8 cellular contexts compared by ENCODE assay signal in genomic region chr14:67240978-67241415, GRCh38. TPM values are rescaled to one million over a fixed set of nuclear protein-coding genes. Genes with fewer than 3 reads are reported as not detected.
DNase-seq lines count a peak whose midpoint lies in the region; ATAC-seq and TF ChIP-seq lines count a peak whose summit lies in the region.

No MANE protein-coding gene starts in this region.

- POLR2A ChIA-PET in OCI-LY7 (lab: Charles Lee): interaction anchor here (1.4 kb wide), 2 partner anchors 8 to 11 kb away, joined by 3 to 4 read pairs; no protein-coding TSS in a partner anchor

- peak overlapping the region; percentile 78 to 96 for H3K9ac ChIP-seq in mucosa of rectum (ENCODE audit: low read depth in 1 of 2, low read length in 2 of 2)

- CTCF ChIA-PET in OCI-LY7 (lab: Charles Lee; ENCODE audit: unreplicated experiment): no interaction called here

- peak; percentile 40 for TF ChIP-seq POLR2A in erythroblast (IDR thresholded peaks at IDR 0.05; ENCODE audit: low read length)

- DNase-seq in DMS 273 treated with DMSO at 0.1 percent for 48 hours (lab: John Stamatoyannopoulos, UW) (peak; percentile 89), HuH-7 (ENCODE audit: low spot score) (peak; percentile 94), OCI-LY7 (ENCODE audit: low spot score) (peak; percentile 97), activated T-cell treated with anti-CD3 and anti-CD28 coated beads for 48 hours (ENCODE audit: low read depth) (peak; percentile 95), erythroblast (lab: John Stamatoyannopoulos, UW) (peak; percentile 94 to 96)
- DNase-seq in stimulated activated CD8-positive, alpha-beta memory T cell treated with anti-CD3 and anti-CD28 coated beads, Interleukin-4, amount 100 ng/mL, for 4 hours (ENCODE audit: low read depth in 2 of 2, low spot score in 1 of 2): peak; percentile 78 to 84

- no peaks in the 10 kb centered on the region for H3K27me3 ChIP-seq in mucosa of rectum (ENCODE audit: control insufficient read depth in 2 of 2, insufficient read depth in 2 of 2, low read length in 2 of 2)

- peaks cover 36% of the 10 kb centered on the region for H3K79me2 ChIP-seq in OCI-LY7 (ENCODE audit: insufficient read depth, low read depth, low read length)

- H3K4me3 ChIP-seq in OCI-LY7 (ENCODE audit: low read depth, low read length, poor library complexity, severe bottlenecking) (peak overlapping the region; percentile 79), mucosa of rectum (ENCODE audit: low read length in 2 of 2) (peak overlapping the region; percentile 79 to 96)

- ATAC-seq in GM21526 (IDR thresholded peaks at IDR 0.05; ENCODE audit: low FRiP score, unreplicated experiment): peak; percentile 90

- peaks cover 13% of the 10 kb centered on the region; the same call in 1 of the 2 replicates for H3K36me3 ChIP-seq in OCI-LY7 (ENCODE audit: insufficient read depth, low read length)
- H3K36me3 ChIP-seq in mucosa of rectum (ENCODE audit: control insufficient read depth in 2 of 2, insufficient read depth in 2 of 2, low read length in 2 of 2): no peaks in the 10 kb centered on the region

- intact Hi-C loops in OCI-LY7 (cut with micrococcal nuclease; ENCODE audit: unreplicated experiment): loop anchor here (1.0 to 2.0 kb wide), 2 partner anchors 120 to 247 kb away; partner anchors contain the start of genes EIF2S1 and TMEM229B

- H2AFZ ChIP-seq in OCI-LY7 (ENCODE audit: low read length): peak overlapping the region; percentile 96

- peaks cover 7% of the 10 kb centered on the region; the same call in 1 of the 2 replicates for H4K20me1 ChIP-seq in OCI-LY7 (ENCODE audit: insufficient read depth, low read length)

- peaks cover 15% of the 10 kb centered on the region for H3K4me1 ChIP-seq in OCI-LY7 (ENCODE audit: insufficient read depth, low read length, poor library complexity, severe bottlenecking)
- peaks cover 9 to 10% of the 10 kb centered on the region in 2 donors for H3K4me1 ChIP-seq in mucosa of rectum (ENCODE audit: control insufficient read depth in 2 of 2, insufficient read depth in 2 of 2, low read length in 2 of 2)

- H3K9me3 ChIP-seq in OCI-LY7 (ENCODE audit: low read length): peaks cover 13% of the 10 kb centered on the region; the same call in 1 of the 2 replicates
- no peaks in the 10 kb centered on the region for H3K9me3 ChIP-seq in mucosa of rectum (ENCODE audit: control insufficient read depth in 2 of 2, low read length in 2 of 2)

- no TSS peak for BruUV-seq in OCI-LY7 (replicated peaks; lab: Mats Ljungman, UMichigan)

- no peak for TF ChIP-seq CTCF in OCI-LY7 (conservative IDR thresholded peaks at IDR 0.05; ENCODE audit: low read length)

- H3K27ac ChIP-seq in OCI-LY7 (ENCODE audit: low read depth, low read length, poor library complexity, severe bottlenecking) (peak overlapping the region; percentile 57), mucosa of rectum (ENCODE audit: low read depth in 2 of 2, low read length in 2 of 2) (peak overlapping the region; percentile 97 to 98)

- H3K4me2 ChIP-seq in OCI-LY7 (ENCODE audit: low read length): peak overlapping the region; percentile 93

- H3K9me2 ChIP-seq in OCI-LY7 (ENCODE audit: insufficient read depth, low read length): no peaks in the 10 kb centered on the region

RNA-seq across cellular contexts. Expression of gene PALS1, which starts 0.2 kb away (rescaled TPM):
- total RNA-seq in OCI-LY7 (2014; rRNA removed; shearing (Covaris generic)): 14.1 and 14.5 TPM in 2 replicates
- total RNA-seq in OCI-LY7 (2022): 19.6 and 23.8 TPM in 2 replicates

RNA-seq across cellular contexts. Expression of gene GARIN2, which starts 51.8 kb away (rescaled TPM):
- not detected in 2 replicates for total RNA-seq in OCI-LY7 (2014; rRNA removed; shearing (Covaris generic))
- not detected in 2 replicates for total RNA-seq in OCI-LY7 (2022)

Comparison
In these comparisons a context has a peak if more than half of its experiments do, and no peak if none do; other contexts are left out.
1. Peak in every context shown above with its lines: DNase-seq, ATAC-seq, H3K4me3 ChIP-seq and H3K27ac ChIP-seq.